1 cellular context compared by ENCODE assay signal in the genomic region with DNA sequence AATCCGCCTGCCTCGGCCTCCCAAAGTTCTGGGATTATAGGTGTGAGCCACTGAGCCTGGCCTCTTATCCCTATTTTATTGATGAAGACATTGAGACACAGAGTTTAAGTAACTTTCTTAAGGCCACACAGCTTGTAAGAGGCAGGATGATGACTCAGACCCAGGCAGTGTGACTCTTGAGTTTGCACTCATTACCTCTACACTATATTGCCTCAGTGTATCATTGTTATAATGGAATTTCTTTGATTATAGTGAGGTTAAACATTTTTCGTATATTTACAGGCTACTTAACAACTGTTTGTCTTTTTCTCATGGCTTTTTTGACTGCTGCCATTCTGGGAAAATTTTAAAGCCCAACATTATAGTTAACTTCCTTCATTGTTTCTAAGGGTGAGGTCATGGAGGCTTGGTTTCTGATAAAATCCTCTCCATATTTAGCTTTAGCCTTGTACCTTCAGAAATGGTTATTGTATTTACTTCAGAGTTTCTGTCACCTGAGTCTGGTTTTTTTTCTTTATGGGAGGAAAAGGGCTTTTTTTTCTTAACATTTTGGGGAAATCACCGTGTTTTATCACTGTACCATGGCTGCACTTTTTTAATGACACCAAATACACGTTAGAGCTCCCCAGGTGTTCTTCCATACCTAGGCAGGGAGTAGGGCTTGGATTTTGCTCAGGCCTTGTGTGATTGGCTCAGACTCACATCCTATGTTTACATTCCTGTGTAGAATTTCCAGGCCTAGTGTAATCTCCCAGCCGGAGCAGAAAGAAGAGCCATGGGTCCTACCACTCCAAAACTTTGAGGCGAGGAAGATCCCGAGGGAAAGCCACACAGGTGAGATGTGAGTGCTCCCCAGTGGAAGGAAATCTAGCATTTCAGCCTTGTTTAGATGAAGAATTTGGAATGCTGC.
TF ChIP-seq lines count a peak whose summit lies in the region.

No MANE protein-coding gene starts in this region.

TF ChIP-seq in IMR-90, 13 proteins besides CTCF, POLR2A, EP300 and RAD21 (continued from another document):
- TF ChIP-seq, protein P1, sequence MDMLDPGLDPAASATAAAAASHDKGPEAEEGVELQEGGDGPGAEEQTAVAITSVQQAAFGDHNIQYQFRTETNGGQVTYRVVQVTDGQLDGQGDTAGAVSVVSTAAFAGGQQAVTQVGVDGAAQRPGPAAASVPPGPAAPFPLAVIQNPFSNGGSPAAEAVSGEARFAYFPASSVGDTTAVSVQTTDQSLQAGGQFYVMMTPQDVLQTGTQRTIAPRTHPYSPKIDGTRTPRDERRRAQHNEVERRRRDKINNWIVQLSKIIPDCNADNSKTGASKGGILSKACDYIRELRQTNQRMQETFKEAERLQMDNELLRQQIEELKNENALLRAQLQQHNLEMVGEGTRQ (IDR thresholded peaks at IDR 0.05; ENCODE audit: low read depth, low read length): no peak
- TF ChIP-seq MAZ (IDR thresholded peaks at IDR 0.05; ENCODE audit: borderline replicate concordance, low read depth, low read length): no peak
- peak; percentile 67 for TF ChIP-seq FOS (IDR thresholded peaks at IDR 0.05; ENCODE audit: low read depth, low read length)
- TF ChIP-seq MAFK (IDR thresholded peaks at IDR 0.05; ENCODE audit: low read depth, low read length): no peak
- peak; percentile 44; the same call in 1 of the 2 replicates for TF ChIP-seq CEBPB (IDR thresholded peaks at IDR 0.05; ENCODE audit: low read depth, low read length)
